8 cellular contexts compared by ENCODE assay signal in the genomic region with DNA sequence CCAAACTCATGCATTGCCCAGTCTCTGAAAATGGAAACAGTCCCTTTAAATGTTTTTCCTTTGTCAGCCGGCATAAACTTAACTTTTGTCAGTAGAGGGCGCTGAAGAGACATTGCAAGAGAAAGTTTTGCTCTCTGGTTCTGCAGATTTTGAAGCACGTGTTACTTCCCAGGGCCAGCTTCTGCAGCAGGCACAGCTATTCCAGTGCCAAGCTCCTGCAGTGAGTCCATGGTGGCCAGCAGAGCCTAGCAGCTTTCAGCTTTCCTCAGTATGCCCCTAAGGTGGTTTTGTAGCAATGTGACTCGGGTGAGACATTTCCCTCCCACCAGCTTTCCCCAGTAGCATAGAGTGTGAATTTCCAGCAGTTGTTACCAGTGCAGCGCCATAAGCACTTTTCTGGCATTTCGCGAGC. TPM values are rescaled to one million over a fixed set of nuclear protein-coding genes. Genes with fewer than 3 reads are reported as not detected.
A peak's percentile ranks its signal among the peaks of the same experiment; 100 is the strongest.
DNase-seq lines count a peak whose midpoint lies in the region; ATAC-seq and TF ChIP-seq lines count a peak whose summit lies in the region.

No MANE protein-coding gene starts in this region.

- intact Hi-C loops in left ventricle myocardium superior (cut with micrococcal nuclease): no loop called here

- CTCF ChIA-PET in HEK293T (lab: Yijun Ruan, JAX): interaction anchor here (0.8 to 1.5 kb wide), 6 partner anchors 10 to 60 kb away, joined by 3 to 5 read pairs (median 4); no protein-coding TSS in a partner anchor

- TF ChIP-seq CTCF in GM12872 (IDR thresholded peaks at IDR 0.05; ENCODE audit: insufficient read depth, low read depth, low read length): peak; percentile 84

- POLR2A ChIA-PET in HEK293T (lab: Yijun Ruan, JAX): no interaction called here

- DNase-seq in HEK293T (ENCODE audit: extremely low spot score) (peak; percentile 72), MV-4-11 (lab: John Stamatoyannopoulos, UW) (peak; percentile 78), SKM-1 (lab: John Stamatoyannopoulos, UW; ENCODE audit: unreplicated experiment) (peak; percentile 79), amniotic epithelial cell (ENCODE audit: low read depth) (peak; percentile 81), left ventricle myocardium superior (peak; percentile 51), retina (peak; percentile 72), NCI-H2227 treated with DMSO at 0.1 percent for 48 hours (lab: John Stamatoyannopoulos, UW) (no peak)

- peak; percentile 86 for ATAC-seq in left ventricle myocardium superior

TF ChIP-seq in HEK293T, 16 proteins besides CTCF, POLR2A, EP300 and RAD21:
- TF ChIP-seq FOXM1 (IDR thresholded peaks at IDR 0.05; ENCODE audit: borderline replicate concordance) (no peak), ARNT (IDR thresholded peaks at IDR 0.05) (no peak), L3MBTL2 (conservative IDR thresholded peaks at IDR 0.05) (peak; percentile 92)

RNA-seq across cellular contexts. Expression of a gene that starts 2.6 kb away (rescaled TPM):
- 6.5 TPM for total RNA-seq in left ventricle myocardium superior

RNA-seq across cellular contexts. Expression of a gene that starts 32.0 kb away (rescaled TPM):
- 8.0 TPM for total RNA-seq in left ventricle myocardium superior
